ENCODE assay signal across 21 cellular contexts in genomic region chr2:18373664-18374063, GRCh38.
DNase-seq lines count a peak whose midpoint lies in the region; ATAC-seq and TF ChIP-seq lines count a peak whose summit lies in the region.
"Had no signal": no experiment of that assay in that cellular context is flagged by ENCODE, and none has a peak within 500 bp of the region (broad histone marks: within the 10 kb centered on the region; RNA-seq: fewer than 3 reads in every experiment).

No MANE protein-coding gene starts in this region.

- H3K4me1 Mint-ChIP-seq in naive thymus-derived CD4-positive, alpha-beta T cell = no peaks in the 10 kb centered on the region
- H3K4me1 Mint-ChIP-seq in activated naive CD4-positive, alpha-beta T cell treated with anti-CD3 and anti-CD28 coated beads, Interleukin-2, amount 10 ng/mL, durations not matched to agents 7 days and 5 days = no peaks in the 10 kb centered on the region
- H3K4me1 Mint-ChIP-seq: CD8-positive, alpha-beta memory T cell had no signal

- H3K36me3 Mint-ChIP-seq in naive thymus-derived CD4-positive, alpha-beta T cell = no peaks in the 10 kb centered on the region
- no peaks in the 10 kb centered on the region for H3K36me3 Mint-ChIP-seq in activated naive CD4-positive, alpha-beta T cell treated with anti-CD3 and anti-CD28 coated beads, Interleukin-2, amount 10 ng/mL, durations not matched to agents 7 days and 5 days

- H3K4me3 Mint-ChIP-seq in naive thymus-derived CD4-positive, alpha-beta T cell = no peak overlapping the region
- H3K4me3 Mint-ChIP-seq in activated naive CD4-positive, alpha-beta T cell treated with anti-CD3 and anti-CD28 coated beads, Interleukin-2, amount 10 ng/mL, durations not matched to agents 7 days and 5 days = no peak overlapping the region
- H3K4me3 Mint-ChIP-seq: CD8-positive, alpha-beta memory T cell had no signal

- TF ChIP-seq CTCF in A673 (conservative IDR thresholded peaks at IDR 0.05; ENCODE audit: low read depth, low read length) (no peak), choroid plexus epithelial cell (conservative IDR thresholded peaks at IDR 0.05; ENCODE audit: low read depth, low read length) (no peak), GM20000 (IDR thresholded peaks at IDR 0.05; ENCODE audit: extremely low read depth, missing control alignments) (no peak), colonic mucosa (IDR thresholded peaks at IDR 0.05) (no peak)

- H3K9me3 ChIP-seq in A673 (ENCODE audit: low read depth, low read length, poor library complexity, severe bottlenecking) (no peaks in the 10 kb centered on the region), colonic mucosa (no peaks in the 10 kb centered on the region)
- H3K9me3 ChIP-seq in naive thymus-derived CD4-positive, alpha-beta T cell (ENCODE audit: control insufficient read depth in 2 of 3, low read length in 3 of 3) = no peaks in the 10 kb centered on the region

- no peaks in the 10 kb centered on the region for H3K27me3 ChIP-seq in A673 (replicated peaks; ENCODE audit: insufficient read depth, low read depth, low read length, poor library complexity)
- no peaks in the 10 kb centered on the region for H3K27me3 ChIP-seq in naive thymus-derived CD4-positive, alpha-beta T cell (ENCODE audit: control insufficient read depth in 2 of 2, insufficient read depth in 2 of 2, low read length in 2 of 2)
- no peaks in the 10 kb centered on the region for H3K27me3 ChIP-seq in colonic mucosa

- CTCF ChIA-PET in A673 (lab: Charles Lee) = no interaction called here
- CTCF ChIA-PET in naive thymus-derived CD4-positive, alpha-beta T cell (lab: Charles Lee) = interaction anchor here (0.7 kb wide), 1 partner anchor 189 kb away, joined by 3 read pairs; no protein-coding TSS in a partner anchor
- CTCF ChIA-PET in activated naive CD4-positive, alpha-beta T cell treated with anti-CD3 and anti-CD28 coated beads, Interleukin-2, amount 10 ng/mL, durations not matched to agents 7 days and 5 days (lab: Charles Lee) = no interaction called here

- DNase-seq in A673 (ENCODE audit: low spot score) = peak; percentile 42
- peak; percentile 51 for DNase-seq in RPMI7951 (ENCODE audit: low read depth)
- DNase-seq in choroid plexus epithelial cell (ENCODE audit: low read depth) = peak; percentile 37
- DNase-seq in iris pigment epithelial cell (ENCODE audit: low read depth) = peak; percentile 41
- DNase-seq in naive thymus-derived CD4-positive, alpha-beta T cell = no peak
- DNase-seq in GM20000 (ENCODE audit: low spot score) = no peak
- no peak for DNase-seq in colonic mucosa
- DNase-seq in activated naive CD4-positive, alpha-beta T cell treated with anti-CD3 and anti-CD28 coated beads, Interleukin-2, amount 10 ng/mL, durations not matched to agents 7 days and 5 days = no peak
- DNase-seq: Calu3; CD8-positive, alpha-beta memory T cell; DMS153; IMR-90; MV-4-11; NCI-H2029 treated with DMSO at 0.1 percent for 48 hours; NCI-H2171; NCI-H524 treated with DMSO at 0.1 percent for 48 hours; NCI-H82; OCI-M1; Right ventricle myocardium superior had no signal

- H3K27ac ChIP-seq in A673 (ENCODE audit: low read depth, low read length, poor library complexity, severe bottlenecking) (peak overlapping the region; percentile 76), colonic mucosa (no peak overlapping the region)
- no peak overlapping the region for H3K27ac ChIP-seq in naive thymus-derived CD4-positive, alpha-beta T cell (ENCODE audit: low read depth, low read length)
- H3K27ac ChIP-seq: 22Rv1, C4-2B had no signal

- H3K9ac ChIP-seq in colonic mucosa (ENCODE audit: low read depth in 2 of 2, low read length in 2 of 2) = no peak overlapping the region

- POLR2A ChIA-PET in A673 (lab: Charles Lee; ENCODE audit: low non-redundant PET) = no interaction called here
- POLR2A ChIA-PET in naive thymus-derived CD4-positive, alpha-beta T cell (lab: Charles Lee) = no interaction called here

- no peaks in the 10 kb centered on the region for H3K9me3 Mint-ChIP-seq in naive thymus-derived CD4-positive, alpha-beta T cell
- H3K9me3 Mint-ChIP-seq in activated naive CD4-positive, alpha-beta T cell treated with anti-CD3 and anti-CD28 coated beads, Interleukin-2, amount 10 ng/mL, durations not matched to agents 7 days and 5 days = no peaks in the 10 kb centered on the region

- no peak for ATAC-seq in naive thymus-derived CD4-positive, alpha-beta T cell

- BruUV-seq in A673 (replicated peaks; lab: Mats Ljungman, UMichigan) = no TSS peak

- intact Hi-C loops in A673 (cut with micrococcal nuclease; ENCODE audit: unreplicated experiment) (loop anchor here (2.0 kb wide), 1 partner anchor 131 kb away; no protein-coding TSS in a partner anchor), colonic mucosa (cut with DNase I) (loop anchor here (10.0 kb wide), 2 partner anchors 189 to 519 kb away; no protein-coding TSS in a partner anchor)
- intact Hi-C loops in naive thymus-derived CD4-positive, alpha-beta T cell (cut with micrococcal nuclease) = no loop called here

- H3K27ac Mint-ChIP-seq in naive thymus-derived CD4-positive, alpha-beta T cell = no peak overlapping the region
- H3K27ac Mint-ChIP-seq in activated naive CD4-positive, alpha-beta T cell treated with anti-CD3 and anti-CD28 coated beads, Interleukin-2, amount 10 ng/mL, durations not matched to agents 7 days and 5 days = no peak overlapping the region
- H3K27ac Mint-ChIP-seq: CD8-positive, alpha-beta memory T cell had no signal

- H3K27me3 Mint-ChIP-seq in naive thymus-derived CD4-positive, alpha-beta T cell = peaks cover 16 to 23% (median 20%) of the 10 kb centered on the region in 5 donors
- no peaks in the 10 kb centered on the region for H3K27me3 Mint-ChIP-seq in activated naive CD4-positive, alpha-beta T cell treated with anti-CD3 and anti-CD28 coated beads, Interleukin-2, amount 10 ng/mL, durations not matched to agents 7 days and 5 days

- peaks cover 5% of the 10 kb centered on the region for H3K36me3 ChIP-seq in A673 (ENCODE audit: insufficient read depth, low read length, poor library complexity, severe bottlenecking)
- no peaks in the 10 kb centered on the region for H3K36me3 ChIP-seq in naive thymus-derived CD4-positive, alpha-beta T cell (ENCODE audit: control insufficient read depth in 2 of 3, insufficient read depth in 3 of 3, low read length in 3 of 3)
- H3K36me3 ChIP-seq in colonic mucosa = no peaks in the 10 kb centered on the region

- H3K4me3 ChIP-seq in A673 (ENCODE audit: low read depth, low read length, poor library complexity, severe bottlenecking) = no peak overlapping the region
- no peak overlapping the region for H3K4me3 ChIP-seq in choroid plexus epithelial cell (ENCODE audit: low read depth, low read length)
- H3K4me3 ChIP-seq in naive thymus-derived CD4-positive, alpha-beta T cell (ENCODE audit: low read length) = no peak overlapping the region
- H3K4me3 ChIP-seq in colonic mucosa = no peak overlapping the region

- H3K4me1 ChIP-seq in A673 (ENCODE audit: insufficient read depth, low read length, poor library complexity, severe bottlenecking) (peaks cover 50% of the 10 kb centered on the region), colonic mucosa (no peaks in the 10 kb centered on the region)
- H3K4me1 ChIP-seq in naive thymus-derived CD4-positive, alpha-beta T cell (ENCODE audit: control insufficient read depth in 2 of 2, insufficient read depth in 2 of 2, low read length in 2 of 2) = no peaks in the 10 kb centered on the region

Comparison
In these comparisons a context has a peak if more than half of its experiments do, and no peak if none do; other contexts are left out.
1. DNase-seq: peak in A673 (single experiment), RPMI7951 (single experiment), choroid plexus epithelial cell (single experiment) and iris pigment epithelial cell (single experiment); none in naive thymus-derived CD4-positive, alpha-beta T cell (0 of 9), GM20000 (single experiment), colonic mucosa (single experiment) and activated naive CD4-positive, alpha-beta T cell treated with anti-CD3 and anti-CD28 coated beads, Interleukin-2, amount 10 ng/mL, durations not matched to agents 7 days and 5 days (single experiment).
2. intact Hi-C loops: an anchor here in A673 (2.0 kb wide) and colonic mucosa (10.0 kb wide); none called in naive thymus-derived CD4-positive, alpha-beta T cell.